ENCODE assay signal across 1 cellular context in the genomic region with DNA sequence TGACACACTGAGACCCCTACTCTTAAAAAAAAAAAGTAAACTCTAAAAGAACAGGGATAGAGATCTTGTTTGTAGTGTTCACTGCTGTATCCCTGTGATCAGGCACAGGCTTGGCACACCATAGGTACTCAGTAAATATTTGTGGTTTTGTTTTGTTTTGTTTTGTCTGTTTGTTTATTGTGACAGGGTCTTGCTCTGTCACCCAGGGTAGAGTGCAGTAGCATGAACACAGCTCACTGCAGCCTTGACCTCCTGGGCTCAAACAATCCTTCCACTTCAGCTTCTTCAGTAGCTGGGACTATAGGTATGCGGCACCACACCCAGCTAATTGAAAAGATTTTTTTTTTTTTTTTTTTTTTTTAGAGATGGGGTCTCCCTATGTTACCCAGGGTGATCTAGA.
TF ChIP-seq lines count a peak whose summit lies in the region.

No MANE protein-coding gene starts in this region.

TF ChIP-seq in HepG2, 621 proteins besides CTCF, POLR2A, EP300 and RAD21 (continued from another document):
- no peak for TF ChIP-seq TERF1 (CRISPR knock-in tag; IDR thresholded peaks at IDR 0.05)
- TF ChIP-seq ZNF224 (CRISPR knock-in tag; IDR thresholded peaks at IDR 0.05): no peak
- TF ChIP-seq PAX8 (CRISPR knock-in tag; IDR thresholded peaks at IDR 0.05; ENCODE audit: borderline replicate concordance): no peak
- 0 out of 2 replicates have a peak, but pooled peaks have one; percentile 18 for TF ChIP-seq FOSL2 (CRISPR knock-in tag; IDR thresholded peaks at IDR 0.05)
- no peak for TF ChIP-seq ZIK1 (CRISPR knock-in tag; IDR thresholded peaks at IDR 0.05; ENCODE audit: borderline replicate concordance, low read depth)
- TF ChIP-seq, protein P1, sequence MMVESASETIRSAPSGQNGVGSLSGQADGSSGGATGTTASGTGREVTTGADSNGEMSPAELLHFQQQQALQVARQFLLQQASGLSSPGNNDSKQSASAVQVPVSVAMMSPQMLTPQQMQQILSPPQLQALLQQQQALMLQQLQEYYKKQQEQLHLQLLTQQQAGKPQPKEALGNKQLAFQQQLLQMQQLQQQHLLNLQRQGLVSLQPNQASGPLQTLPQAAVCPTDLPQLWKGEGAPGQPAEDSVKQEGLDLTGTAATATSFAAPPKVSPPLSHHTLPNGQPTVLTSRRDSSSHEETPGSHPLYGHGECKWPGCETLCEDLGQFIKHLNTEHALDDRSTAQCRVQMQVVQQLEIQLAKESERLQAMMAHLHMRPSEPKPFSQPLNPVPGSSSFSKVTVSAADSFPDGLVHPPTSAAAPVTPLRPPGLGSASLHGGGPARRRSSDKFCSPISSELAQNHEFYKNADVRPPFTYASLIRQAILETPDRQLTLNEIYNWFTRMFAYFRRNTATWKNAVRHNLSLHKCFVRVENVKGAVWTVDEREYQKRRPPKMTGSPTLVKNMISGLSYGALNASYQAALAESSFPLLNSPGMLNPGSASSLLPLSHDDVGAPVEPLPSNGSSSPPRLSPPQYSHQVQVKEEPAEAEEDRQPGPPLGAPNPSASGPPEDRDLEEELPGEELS (CRISPR knock-in tag; IDR thresholded peaks at IDR 0.05): peak; percentile 88
- TF ChIP-seq NFE2L2 (IDR thresholded peaks at IDR 0.05; ENCODE audit: low read length): 0 out of 2 replicates have a peak, but pooled peaks have one; percentile 27
- 0 out of 2 replicates have a peak, but pooled peaks have one; percentile 26 for TF ChIP-seq NCOR1 (IDR thresholded peaks at IDR 0.05; ENCODE audit: borderline replicate concordance, low read length)
- 0 out of 2 replicates have a peak, but pooled peaks have one; percentile 23 for TF ChIP-seq RXRB (CRISPR knock-in tag; IDR thresholded peaks at IDR 0.05; ENCODE audit: borderline replicate concordance)
- TF ChIP-seq SOX13 (IDR thresholded peaks at IDR 0.05): no peak
- TF ChIP-seq SOX13 (CRISPR knock-in tag; conservative IDR thresholded peaks at IDR 0.05 in 1 of 2, IDR thresholded peaks at IDR 0.05 in 1 of 2): peak in 1 of 2 experiments; percentile 51; a peak in 1 of 4 replicates
- no peak for TF ChIP-seq ZNF629 (CRISPR knock-in tag; conservative IDR thresholded peaks at IDR 0.05)
- peak; percentile 54 to 56; a peak in 3 of 4 replicates for TF ChIP-seq NR2F1 (CRISPR knock-in tag; IDR thresholded peaks at IDR 0.05)
TF ChIP-seq in HepG2: peak in this region for 37.
